Comparison of ENCODE assay signal across 22 cellular contexts in the genomic region with DNA sequence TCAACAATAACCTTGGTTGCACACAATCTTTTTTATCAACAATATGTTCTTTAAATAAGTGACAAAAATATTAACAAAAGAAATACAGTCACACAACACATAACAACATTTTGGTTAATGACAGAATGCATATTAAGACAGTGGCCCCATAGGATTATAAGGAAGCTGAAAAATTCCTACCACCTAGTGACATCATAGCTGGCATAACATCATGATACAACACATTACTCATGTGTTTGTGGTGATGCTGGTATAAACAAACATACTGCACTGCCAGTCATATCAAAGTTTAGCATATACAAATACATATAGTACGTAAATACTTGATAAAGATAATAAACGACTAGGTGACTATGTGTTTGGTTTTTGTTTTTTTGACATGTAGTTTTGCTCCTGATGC.
"Had no signal": no experiment of that assay in that cellular context is flagged by ENCODE, and none has a peak within 500 bp of the region (broad histone marks: within the 10 kb centered on the region; RNA-seq: fewer than 3 reads in every experiment).

No MANE protein-coding gene starts in this region.

- H2AFZ ChIP-seq: neural progenitor cell had no signal

- DNase-seq: effector memory CD8-positive, alpha-beta T cell; esophagus squamous epithelium; foreskin melanocyte; heart left ventricle; hippocampal formation; left colon; left ventricle myocardium superior; mesenchymal stem cell; midbrain; nucleus accumbens; ovary; small intestine; stimulated activated CD4-positive, alpha-beta T cell treated with anti-CD3 and anti-CD28 coated beads, Interleukin-12 subunit alpha, Interleukin-12 subunit beta, amount 100 ng/mL, for 4 hours; stimulated activated naive CD4-positive, alpha-beta T cell treated with Interleukin-2 at 50 U/mL for 16 hours; thyroid gland; upper lobe of right lung had no signal

- H3K9ac ChIP-seq: neural progenitor cell had no signal

- H3K36me3 ChIP-seq: esophagus squamous epithelium, heart left ventricle, neural progenitor cell, ovary, right atrium auricular region, suprapubic skin, thyroid gland, upper lobe of right lung, vagina had no signal

- H3K4me2 ChIP-seq: neural progenitor cell had no signal

- FAIRE-seq: small intestine had no signal

- H3K4me1 ChIP-seq: esophagus squamous epithelium, neural progenitor cell, right atrium auricular region, suprapubic skin, vagina had no signal

- H3K27ac ChIP-seq: esophagus squamous epithelium, heart left ventricle, neural progenitor cell, ovary, right atrium auricular region, suprapubic skin, thyroid gland, upper lobe of right lung, vagina had no signal

- H3K9me3 ChIP-seq: esophagus squamous epithelium, ovary, right atrium auricular region, suprapubic skin, thyroid gland, upper lobe of right lung, vagina had no signal

- ATAC-seq: effector memory CD8-positive, alpha-beta T cell; heart left ventricle; left colon; left ventricle myocardium superior; natural killer cell treated with Interleukin-12 subunit alpha and Interleukin-12 subunit beta and Interleukin-15 and Interleukin-18, amount 100 ng/mL, for 72 hours; upper lobe of right lung had no signal

- H3K27me3 ChIP-seq: esophagus squamous epithelium, heart left ventricle, neural progenitor cell, ovary, right atrium auricular region, suprapubic skin, thyroid gland, upper lobe of right lung, vagina had no signal

- H3K4me3 ChIP-seq: esophagus squamous epithelium, heart left ventricle, lung, neural progenitor cell, ovary, right atrium auricular region, suprapubic skin, thyroid gland, upper lobe of right lung, vagina had no signal
